32 cellular contexts compared by ENCODE assay signal in genomic region chr12:21234395-21234794, GRCh38.
"Had no signal": no experiment of that assay in that cellular context is flagged by ENCODE, and none has a peak within 500 bp of the region (broad histone marks: within the 10 kb centered on the region; RNA-seq: fewer than 3 reads in every experiment).

No MANE protein-coding gene starts in this region.

- ATAC-seq: activated naive CD4-positive, alpha-beta T cell treated with anti-CD3 and anti-CD28 coated beads, Interleukin-2, amount 50 U/mL, for 72 hours; activated naive CD8-positive, alpha-beta T cell treated with anti-CD3 and anti-CD28 coated beads, Interleukin-2, amount 50 U/mL, for 24 hours; activated T-cell treated with anti-CD3 and anti-CD28 coated beads, Interleukin-2, amount 50 U/mL, for 4 hours; activated T-cell treated with anti-CD3 and anti-CD28 coated beads, Interleukin-2, amount 50 U/mL, for 72 hours; activated T-helper 17 cell treated with anti-CD3 and anti-CD28 coated beads, Interleukin-2, amount 50 U/mL, for 72 hours; body of pancreas had no signal

- H3K27me3 ChIP-seq: adrenal gland, ascending aorta, body of pancreas, brain microvascular endothelial cell, breast epithelium, cardiac muscle cell had no signal

- H3K9me3 ChIP-seq: adrenal gland, ascending aorta, body of pancreas, breast epithelium had no signal

- H3K27ac ChIP-seq: adrenal gland, ascending aorta, body of pancreas, brain microvascular endothelial cell, breast epithelium, cardiac muscle cell had no signal

- H3K4me3 ChIP-seq: adrenal gland, ascending aorta, body of pancreas, breast epithelium, cardiac muscle cell had no signal

- H3K36me3 ChIP-seq: adrenal gland, ascending aorta, brain microvascular endothelial cell, breast epithelium, cardiac muscle cell had no signal

- DNase-seq: activated effector memory CD4-positive, alpha-beta T cell treated with Interleukin-2 at 50 U/mL for 16 hours; activated gamma-delta T cell; activated gamma-delta T cell treated with Interleukin-2 at 50 U/mL for 16 hours; activated naive CD4-positive, alpha-beta T cell; activated naive CD4-positive, alpha-beta T cell treated with anti-CD3 and anti-CD28 coated beads for 36 hours; activated naive CD4-positive, alpha-beta T cell treated with anti-CD3 and anti-CD28 coated beads, Interleukin-2, amount 10 ng/mL, durations not matched to agents 7 days and 5 days; activated naive CD4-positive, alpha-beta T cell treated with anti-CD3 and anti-CD28 coated beads, Interleukin-2, amount 50 U/mL, for 16 hours; activated naive CD4-positive, alpha-beta T cell treated with Interleukin-2 at 50 U/mL for 16 hours; activated naive CD8-positive, alpha-beta T cell treated with anti-CD3 and anti-CD28 coated beads for 36 hours; activated naive CD8-positive, alpha-beta T cell treated with anti-CD3 and anti-CD28 coated beads, Interleukin-2, amount 10 ng/mL, durations not matched to agents 7 days and 5 days; activated naive CD8-positive, alpha-beta T cell treated with anti-CD3 and anti-CD28 coated beads, Interleukin-2, amount 50 U/mL, for 24 hours; activated T-cell treated with anti-CD3 and anti-CD28 coated beads, Interleukin-2, amount 50 U/mL, for 4 hours; activated T-cell treated with anti-CD3 and anti-CD28 coated beads, Interleukin-2, amount 50 U/mL, for 48 hours; activated T-cell treated with anti-CD3 and anti-CD28 coated beads, Interleukin-2, amount 50 U/mL, for 72 hours; adrenal gland; amniotic stem cell; amygdala; anterior cingulate cortex; aorta; body of pancreas; brain microvascular endothelial cell; caudate nucleus; central memory CD4-positive, alpha-beta T cell; cerebellar nuclear complex had no signal

- FAIRE-seq: astrocyte, bronchial epithelial cell, colon had no signal

- H3K4me1 ChIP-seq: adrenal gland, ascending aorta, body of pancreas, breast epithelium had no signal
